ENCODE assay signal across 1 cellular context in genomic region chr5:39714036-39714698, GRCh38.
TF ChIP-seq lines count a peak whose summit lies in the region.

No MANE protein-coding gene starts in this region.

TF ChIP-seq in GM23338, 12 proteins besides CTCF, POLR2A, EP300 and RAD21 (continued from another document):
- TF ChIP-seq, protein P1, sequence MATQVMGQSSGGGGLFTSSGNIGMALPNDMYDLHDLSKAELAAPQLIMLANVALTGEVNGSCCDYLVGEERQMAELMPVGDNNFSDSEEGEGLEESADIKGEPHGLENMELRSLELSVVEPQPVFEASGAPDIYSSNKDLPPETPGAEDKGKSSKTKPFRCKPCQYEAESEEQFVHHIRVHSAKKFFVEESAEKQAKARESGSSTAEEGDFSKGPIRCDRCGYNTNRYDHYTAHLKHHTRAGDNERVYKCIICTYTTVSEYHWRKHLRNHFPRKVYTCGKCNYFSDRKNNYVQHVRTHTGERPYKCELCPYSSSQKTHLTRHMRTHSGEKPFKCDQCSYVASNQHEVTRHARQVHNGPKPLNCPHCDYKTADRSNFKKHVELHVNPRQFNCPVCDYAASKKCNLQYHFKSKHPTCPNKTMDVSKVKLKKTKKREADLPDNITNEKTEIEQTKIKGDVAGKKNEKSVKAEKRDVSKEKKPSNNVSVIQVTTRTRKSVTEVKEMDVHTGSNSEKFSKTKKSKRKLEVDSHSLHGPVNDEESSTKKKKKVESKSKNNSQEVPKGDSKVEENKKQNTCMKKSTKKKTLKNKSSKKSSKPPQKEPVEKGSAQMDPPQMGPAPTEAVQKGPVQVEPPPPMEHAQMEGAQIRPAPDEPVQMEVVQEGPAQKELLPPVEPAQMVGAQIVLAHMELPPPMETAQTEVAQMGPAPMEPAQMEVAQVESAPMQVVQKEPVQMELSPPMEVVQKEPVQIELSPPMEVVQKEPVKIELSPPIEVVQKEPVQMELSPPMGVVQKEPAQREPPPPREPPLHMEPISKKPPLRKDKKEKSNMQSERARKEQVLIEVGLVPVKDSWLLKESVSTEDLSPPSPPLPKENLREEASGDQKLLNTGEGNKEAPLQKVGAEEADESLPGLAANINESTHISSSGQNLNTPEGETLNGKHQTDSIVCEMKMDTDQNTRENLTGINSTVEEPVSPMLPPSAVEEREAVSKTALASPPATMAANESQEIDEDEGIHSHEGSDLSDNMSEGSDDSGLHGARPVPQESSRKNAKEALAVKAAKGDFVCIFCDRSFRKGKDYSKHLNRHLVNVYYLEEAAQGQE (IDR thresholded peaks at IDR 0.05; ENCODE audit: unreplicated experiment): no peak
- no peak for TF ChIP-seq CREB1 (CRISPR knock-in tag; IDR thresholded peaks at IDR 0.05; ENCODE audit: low read depth)
TF ChIP-seq in GM23338: peak in this region for 0.
